Comparison of ENCODE assay signal across 9 cellular contexts in the genomic region with DNA sequence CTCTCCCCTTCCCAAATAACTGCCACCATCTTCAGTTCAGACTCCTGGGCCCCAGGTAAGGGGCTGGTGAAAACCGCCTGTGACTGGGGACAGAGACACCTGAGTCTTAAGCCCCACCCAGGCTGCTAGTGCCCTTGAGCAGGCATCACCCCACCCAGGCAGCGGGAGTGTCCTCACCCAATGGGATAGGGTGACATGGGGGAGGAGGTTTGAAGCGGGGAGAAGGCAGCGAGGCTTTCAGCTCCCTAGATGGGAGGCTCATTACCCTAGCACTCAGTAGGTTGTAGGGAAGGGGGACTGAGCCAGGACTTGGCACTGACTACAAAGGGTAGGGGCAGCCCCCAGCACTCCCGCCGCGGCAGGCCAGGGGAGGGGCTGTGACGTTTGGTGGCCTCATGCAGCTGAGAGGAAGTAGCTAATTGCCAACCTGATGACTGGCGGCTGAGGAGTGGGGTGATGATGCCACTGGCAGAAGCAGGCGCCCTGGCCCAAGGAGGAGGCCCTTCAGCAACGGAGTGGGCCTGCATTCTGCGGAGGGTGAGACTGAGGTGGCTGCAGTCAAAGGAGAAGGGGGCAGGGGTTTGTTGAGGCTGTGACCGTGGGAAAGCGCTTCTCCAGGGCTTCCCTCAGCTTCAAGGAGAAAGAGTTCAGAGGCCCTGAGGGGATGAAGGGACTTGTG.
DNase-seq lines count a peak whose midpoint lies in the region; ATAC-seq and TF ChIP-seq lines count a peak whose summit lies in the region.
"Had no signal": no experiment of that assay in that cellular context is flagged by ENCODE, and none has a peak within 500 bp of the region (broad histone marks: within the 10 kb centered on the region; RNA-seq: fewer than 3 reads in every experiment).

No MANE protein-coding gene starts in this region.

- H3K4me1 Mint-ChIP-seq in brain, result peaks cover 65% of the 10 kb centered on the region

- in situ Hi-C loops in HAP-1 (cut with MboI; ENCODE audit: low sequenced_read_pairs), result no loop called here

- H3K36me3 ChIP-seq in HAP-1 (replicated peaks), result no peaks in the 10 kb centered on the region
- H3K36me3 ChIP-seq: pancreas had no signal

- H3K4me3 ChIP-seq in HAP-1, result no peak overlapping the region
- H3K4me3 ChIP-seq: pancreas had no signal

- peaks cover 0 to 9% (median 6%) of the 10 kb centered on the region in 5 experiments for H3K9me3 Mint-ChIP-seq in brain

- no peaks in the 10 kb centered on the region; the same call in 1 of the 2 replicates for H3K4me1 ChIP-seq in HAP-1

- peak overlapping the region; percentile 28 to 91 (median 80) for H3K27ac Mint-ChIP-seq in brain

- TF ChIP-seq CTCF in brain (conservative IDR thresholded peaks at IDR 0.05), result no peak

- DNase-seq in DMS153 (lab: John Stamatoyannopoulos, UW) (peak; percentile 90), NCI-H2196 (lab: John Stamatoyannopoulos, UW; ENCODE audit: unreplicated experiment) (peak; percentile 91), HAP-1 (ENCODE audit: low spot score in 2 of 2) (no peak), cerebellar nuclear complex (lab: John Stamatoyannopoulos, UW) (no peak), HPDE6-E6E7 (ENCODE audit: extremely low spot score) (no peak)
- peak; percentile 11 for DNase-seq in stimulated activated CD4-positive, alpha-beta T cell treated with anti-CD3 and anti-CD28 coated beads, Interleukin-4, amount 100 ng/mL, for 24 hours
- DNase-seq: pancreas had no signal

- ATAC-seq in GM21390 (IDR thresholded peaks at IDR 0.05; ENCODE audit: unreplicated experiment), result peak; percentile 31

- peaks cover 2% of the 10 kb centered on the region for H3K27me3 Mint-ChIP-seq in brain

- H3K4me3 Mint-ChIP-seq in brain, result peak overlapping the region; percentile 30 to 73 (median 65)

- no peaks in the 10 kb centered on the region for H3K27me3 ChIP-seq in HAP-1 (ENCODE audit: low read depth)
- H3K27me3 ChIP-seq: pancreas had no signal

- peaks cover 12% of the 10 kb centered on the region for H3K36me3 Mint-ChIP-seq in brain

- no peaks in the 10 kb centered on the region for H3K9me3 ChIP-seq in HAP-1
- H3K9me3 ChIP-seq: pancreas had no signal

Comparison
In these comparisons a context has a peak if more than half of its experiments do, and no peak if none do; other contexts are left out.
1. DNase-seq: peak in DMS153 (single experiment), NCI-H2196 (single experiment) and stimulated activated CD4-positive, alpha-beta T cell treated with anti-CD3 and anti-CD28 coated beads, Interleukin-4, amount 100 ng/mL, for 24 hours (single experiment); none in HAP-1 (0 of 2), cerebellar nuclear complex (0 of 2) and HPDE6-E6E7 (single experiment).